8 cellular contexts compared by ENCODE assay signal in the genomic region with DNA sequence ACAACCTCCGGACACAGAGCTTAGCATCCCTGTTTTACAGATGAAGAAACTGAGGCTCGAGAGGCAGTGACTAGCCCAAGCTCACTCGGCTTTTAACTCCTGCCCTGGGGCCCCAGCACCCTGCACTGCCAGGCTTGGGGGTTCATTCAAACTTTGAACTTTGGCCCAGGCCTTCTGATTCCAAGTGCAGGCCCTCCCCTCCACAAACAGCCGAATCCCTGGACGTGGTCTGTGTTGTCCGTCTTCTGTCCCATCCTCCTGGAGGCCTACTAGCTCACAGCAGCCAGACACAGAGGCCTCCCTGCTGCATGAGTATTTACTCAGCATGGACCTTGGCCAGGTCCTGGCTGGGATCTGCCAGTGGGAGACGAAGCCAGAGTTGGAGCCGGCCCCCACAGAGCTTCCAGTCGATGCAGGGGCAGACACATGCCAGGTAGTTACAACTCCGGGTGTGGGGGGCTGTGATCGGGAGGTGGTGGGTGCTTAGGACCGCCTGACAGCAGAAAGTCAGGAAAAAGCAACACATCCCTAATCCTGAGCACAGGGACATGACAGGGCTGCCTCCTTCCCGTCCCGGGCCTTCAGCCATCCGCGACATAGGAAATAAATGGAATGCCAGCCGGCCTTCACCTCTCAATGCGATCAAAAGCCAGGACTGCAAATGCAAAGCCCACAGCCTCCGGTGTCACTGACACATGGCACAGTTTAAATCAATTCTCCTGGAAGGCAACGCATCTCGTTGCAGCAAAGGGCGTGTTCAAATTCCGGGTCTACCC. TPM values are rescaled to one million over a fixed set of nuclear protein-coding genes. Genes with fewer than 3 reads are reported as not detected.
DNase-seq lines count a peak whose midpoint lies in the region; ATAC-seq and TF ChIP-seq lines count a peak whose summit lies in the region.

No MANE protein-coding gene starts in this region.

- H3K36me3 ChIP-seq in psoas muscle (ENCODE audit: insufficient read depth in 1 of 2, low read depth in 1 of 2), result no peaks in the 10 kb centered on the region

- peaks cover 10% of the 10 kb centered on the region for H3K27me3 Mint-ChIP-seq in activated CD8-positive, alpha-beta T cell treated with anti-CD3 and anti-CD28 coated beads, Interleukin-2, amount 10 ng/mL, durations not matched to agents 7 days and 5 days (ENCODE audit: low read depth)
- H3K27me3 Mint-ChIP-seq in glutamatergic neuron (ENCODE audit: unreplicated experiment), result peaks cover 18% of the 10 kb centered on the region

- in situ Hi-C loops in G401 (cut with HindIII; ENCODE audit: low sequenced_read_pairs), result no loop called here

- H3K4me1 ChIP-seq in psoas muscle, result peaks cover 54% of the 10 kb centered on the region

- intact Hi-C loops in psoas muscle (cut with DNase I), result loop anchor here in 1 of 2 donors (5.0 kb wide), 1 partner anchor 37 kb away; no protein-coding TSS in a partner anchor

- peak overlapping the region; percentile 74 for H3K27ac ChIP-seq in psoas muscle

- DNase-seq in G401 (ENCODE audit: low spot score) (peak; percentile 81), glutamatergic neuron (no peak), psoas muscle (peak; percentile 70 to 77), COLO829 (ENCODE audit: low spot score) (no peak), NCI-H2171 (lab: John Stamatoyannopoulos, UW) (no peak)
- no peak for DNase-seq in activated CD8-positive, alpha-beta T cell treated with anti-CD3 and anti-CD28 coated beads, Interleukin-2, amount 10 ng/mL, durations not matched to agents 7 days and 5 days

- no peaks in the 10 kb centered on the region for H3K9me3 Mint-ChIP-seq in activated CD8-positive, alpha-beta T cell treated with anti-CD3 and anti-CD28 coated beads, Interleukin-2, amount 10 ng/mL, durations not matched to agents 7 days and 5 days (ENCODE audit: insufficient read depth)
- peaks cover 12% of the 10 kb centered on the region for H3K9me3 Mint-ChIP-seq in glutamatergic neuron (ENCODE audit: unreplicated experiment)

- 22 to 25% (median 24%) methylated on average over 23 of the region's 23 CpGs for WGBS in psoas muscle, 3 donors

- CTCF ChIA-PET in activated CD8-positive, alpha-beta T cell treated with anti-CD3 and anti-CD28 coated beads, Interleukin-2, amount 10 ng/mL, durations not matched to agents 7 days and 5 days (lab: Charles Lee), result interaction anchor here (0.6 to 10.1 kb wide), 4 partner anchors 22 to 103 kb away, joined by 3 to 116 read pairs (median 50); no protein-coding TSS in a partner anchor

- POLR2A ChIA-PET in activated CD8-positive, alpha-beta T cell treated with anti-CD3 and anti-CD28 coated beads, Interleukin-2, amount 10 ng/mL, durations not matched to agents 7 days and 5 days (lab: Charles Lee), result interaction anchor here (0.9 to 7.2 kb wide), 3 partner anchors 21 to 68 kb away, joined by 3 to 118 read pairs (median 9); no protein-coding TSS in a partner anchor

- peak overlapping the region; percentile 56 for H3K4me3 ChIP-seq in psoas muscle

- no peaks in the 10 kb centered on the region for H3K36me3 Mint-ChIP-seq in activated CD8-positive, alpha-beta T cell treated with anti-CD3 and anti-CD28 coated beads, Interleukin-2, amount 10 ng/mL, durations not matched to agents 7 days and 5 days (ENCODE audit: low read depth)
- no peaks in the 10 kb centered on the region for H3K36me3 Mint-ChIP-seq in glutamatergic neuron (ENCODE audit: unreplicated experiment)

- ATAC-seq in activated CD8-positive, alpha-beta T cell treated with anti-CD3 and anti-CD28 coated beads, Interleukin-2, amount 10 ng/mL, durations not matched to agents 7 days and 5 days, result no peak
- ATAC-seq in psoas muscle (peak; percentile 45 to 68 (median 59)), HG03025 (IDR thresholded peaks at IDR 0.05; ENCODE audit: low FRiP score, unreplicated experiment) (no peak), GM21528 (IDR thresholded peaks at IDR 0.05; ENCODE audit: low FRiP score, unreplicated experiment) (no peak)

- TF ChIP-seq CTCF in glutamatergic neuron (IDR thresholded peaks at IDR 0.05; ENCODE audit: partially characterized antibody, unreplicated experiment) (no peak), psoas muscle (IDR thresholded peaks at IDR 0.05) (no peak)

- no peaks in the 10 kb centered on the region for H3K9me3 ChIP-seq in psoas muscle

- peaks cover 81% of the 10 kb centered on the region for H3K4me1 Mint-ChIP-seq in activated CD8-positive, alpha-beta T cell treated with anti-CD3 and anti-CD28 coated beads, Interleukin-2, amount 10 ng/mL, durations not matched to agents 7 days and 5 days (ENCODE audit: low read depth)
- H3K4me1 Mint-ChIP-seq in glutamatergic neuron (ENCODE audit: low read depth, unreplicated experiment), result peaks cover 76% of the 10 kb centered on the region

- no peaks in the 10 kb centered on the region for H3K27me3 ChIP-seq in psoas muscle (ENCODE audit: insufficient read depth in 3 of 3, low read length in 2 of 3)

- peak overlapping the region; percentile 94 for H3K27ac Mint-ChIP-seq in activated CD8-positive, alpha-beta T cell treated with anti-CD3 and anti-CD28 coated beads, Interleukin-2, amount 10 ng/mL, durations not matched to agents 7 days and 5 days
- peak overlapping the region; percentile 96 for H3K27ac Mint-ChIP-seq in glutamatergic neuron (ENCODE audit: unreplicated experiment)

- H3K4me3 Mint-ChIP-seq in activated CD8-positive, alpha-beta T cell treated with anti-CD3 and anti-CD28 coated beads, Interleukin-2, amount 10 ng/mL, durations not matched to agents 7 days and 5 days, result peak overlapping the region; percentile 71
- H3K4me3 Mint-ChIP-seq in glutamatergic neuron (ENCODE audit: unreplicated experiment), result peak overlapping the region; percentile 94

RNA-seq across cellular contexts. Expression of a gene that starts 7.4 kb away (rescaled TPM):
- 12.7 and 15.7 TPM in 2 replicates for total RNA-seq in G401 (2014; rRNA removed; shearing (Covaris generic))
- 1 to 10 TPM; 7.2 to 8.2 TPM for total RNA-seq in activated CD8-positive, alpha-beta T cell treated with anti-CD3 and anti-CD28 coated beads, Interleukin-2, amount 10 ng/mL, durations not matched to agents 7 days and 5 days
- total RNA-seq in glutamatergic neuron (ENCODE audit: unreplicated experiment) (107 TPM), psoas muscle (10 to 100 TPM in 1 of 4 donors, 1 to 10 TPM in 3; 3.7 to 14.0 (median 6.8) TPM)
- 1 to 10 TPM in 2 of 3 donors, under 1 TPM in 1; 0.94 to 1.9 (median 1.2) TPM for polyA plus RNA-seq in psoas muscle

RNA-seq across cellular contexts. Expression of a gene that starts 46.7 kb away (rescaled TPM):
- total RNA-seq in G401 (2014; rRNA removed; shearing (Covaris generic)), result 40.5 and 51.4 TPM in 2 replicates
- total RNA-seq in activated CD8-positive, alpha-beta T cell treated with anti-CD3 and anti-CD28 coated beads, Interleukin-2, amount 10 ng/mL, durations not matched to agents 7 days and 5 days, result 1 to 10 TPM; 4.2 to 4.3 TPM
- 28.9 TPM for total RNA-seq in glutamatergic neuron (ENCODE audit: unreplicated experiment)
- 10 to 100 TPM; 31.9 to 81.1 (median 47.0) TPM for total RNA-seq in psoas muscle
- 10 to 100 TPM; 19.5 to 28.6 (median 22.7) TPM for polyA plus RNA-seq in psoas muscle

Comparison
In these comparisons a context has a peak if more than half of its experiments do, and no peak if none do; other contexts are left out.
1. DNase-seq: peak in G401 (single experiment) and psoas muscle (2 of 2); none in activated CD8-positive, alpha-beta T cell treated with anti-CD3 and anti-CD28 coated beads, Interleukin-2, amount 10 ng/mL, durations not matched to agents 7 days and 5 days (single experiment), glutamatergic neuron (single experiment), COLO829 (single experiment) and NCI-H2171 (single experiment).
2. ATAC-seq: peak in psoas muscle (4 of 4); none in activated CD8-positive, alpha-beta T cell treated with anti-CD3 and anti-CD28 coated beads, Interleukin-2, amount 10 ng/mL, durations not matched to agents 7 days and 5 days (single experiment), HG03025 (single experiment) and GM21528 (single experiment).